In the genomic region with DNA sequence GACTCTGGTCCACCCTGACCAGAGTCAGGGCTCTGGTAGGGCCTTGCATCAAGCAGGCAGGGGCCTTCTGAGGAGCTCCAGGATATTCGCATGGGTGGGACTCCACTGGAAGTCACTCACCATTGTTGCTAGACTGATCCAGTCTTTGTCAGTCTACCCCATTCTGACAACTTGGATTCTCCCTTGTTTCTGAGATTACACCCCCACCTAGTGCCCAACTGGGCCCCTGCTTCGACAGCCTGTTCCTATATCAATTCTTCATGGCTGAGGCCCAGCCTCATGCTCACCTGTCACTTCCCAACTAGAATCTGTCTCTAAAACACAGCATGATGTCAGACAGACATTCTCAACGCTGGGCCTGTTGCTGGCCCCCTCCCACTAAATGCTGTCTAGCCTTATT, we compare ENCODE assay signal across 8 cellular contexts. TPM values are rescaled to one million over a fixed set of nuclear protein-coding genes. Genes with fewer than 3 reads are reported as not detected.
DNase-seq lines count a peak whose midpoint lies in the region; ATAC-seq, FAIRE-seq and TF ChIP-seq lines count a peak whose summit lies in the region.

No MANE protein-coding gene starts in this region.

- H3F3A ChIP-seq in GM23338 (replicated peaks; ENCODE audit: low read depth), result no peaks in the 10 kb centered on the region; the same call in 1 of the 2 replicates

- peaks cover 23% of the 10 kb centered on the region for H3K27me3 Mint-ChIP-seq in GM23338 (ENCODE audit: insufficient read depth, low read depth, poor library complexity)

- H3K36me3 ChIP-seq in GM23338 (ENCODE audit: insufficient read depth) (no peaks in the 10 kb centered on the region), prostate gland (no peaks in the 10 kb centered on the region), transverse colon (no peaks in the 10 kb centered on the region)

- peak; percentile 45 for ATAC-seq in GM23338
- ATAC-seq in SK-N-SH treated with all-trans-retinoic acid at 6 μM for 48 hours, result peak; percentile 59
- ATAC-seq in GM21723 (IDR thresholded peaks at IDR 0.05; ENCODE audit: unreplicated experiment), result no peak

- H3K27ac ChIP-seq in GM23338 (ENCODE audit: low read depth), result no peak overlapping the region
- no peak overlapping the region for H3K27ac ChIP-seq in prostate gland
- H3K27ac ChIP-seq in transverse colon, result no peak overlapping the region

- H3K36me3 Mint-ChIP-seq in GM23338 (ENCODE audit: low read depth), result no peaks in the 10 kb centered on the region

- peaks cover 2% of the 10 kb centered on the region; the same call in 1 of the 2 replicates for H3K4me1 ChIP-seq in GM23338 (ENCODE audit: insufficient read depth)
- H3K4me1 ChIP-seq in prostate gland (replicated peaks), result peaks cover 4% of the 10 kb centered on the region
- peaks cover 6 to 14% (median 10%) of the 10 kb centered on the region in 4 donors for H3K4me1 ChIP-seq in transverse colon

- intact Hi-C loops in prostate gland (cut with DNase I) (no loop called here), transverse colon (cut with DNase I; ENCODE audit: low total_unique reads) (no loop called here)

- peaks cover 5% of the 10 kb centered on the region for H3K4me1 Mint-ChIP-seq in GM23338

- no peak for TF ChIP-seq POLR2A in prostate gland (IDR thresholded peaks at IDR 0.05)
- TF ChIP-seq POLR2A in transverse colon (IDR thresholded peaks at IDR 0.05), result no peak

- H3K27me3 ChIP-seq in GM23338 (ENCODE audit: insufficient read depth) (peaks cover 65% of the 10 kb centered on the region), prostate gland (replicated peaks; ENCODE audit: insufficient read depth) (peaks cover 10% of the 10 kb centered on the region), transverse colon (peaks cover 25% of the 10 kb centered on the region)

- in situ Hi-C loops in transverse colon (cut with MboI; ENCODE audit: low pct_ligation_motif_present in 1 of 4, low pct_unique_long_range_greater_than_20kb in 1 of 4, low sequenced_read_pairs in 3 of 4), result no loop called here

- no peak for FAIRE-seq in D721Med (lab: Jason Lieb, UNC)

- no peak overlapping the region for H3K4me2 ChIP-seq in GM23338

- DNase-seq in D721Med (ENCODE audit: insufficient read length, low spot score) (no peak), GM23338 (ENCODE audit: low spot score) (peak; percentile 71), kidney tubule cell (ENCODE audit: low spot score) (peak; percentile 9), dedifferentiated amniotic fluid mesenchymal stem cell (ENCODE audit: extremely low spot score) (no peak), prostate gland (ENCODE audit: low spot score) (no peak), transverse colon (no peak)

- peaks cover 5% of the 10 kb centered on the region; the same call in 1 of the 2 replicates for H3K9me2 ChIP-seq in GM23338 (ENCODE audit: insufficient read depth)

- H4K20me1 ChIP-seq in GM23338 (replicated peaks; ENCODE audit: insufficient read depth), result no peaks in the 10 kb centered on the region

- no peak for TF ChIP-seq EP300 in transverse colon (IDR thresholded peaks at IDR 0.05; ENCODE audit: low read depth)

- H3K4me3 ChIP-seq in GM23338, result no peak overlapping the region
- H3K4me3 ChIP-seq in prostate gland, result no peak overlapping the region
- H3K4me3 ChIP-seq in transverse colon, result no peak overlapping the region

- H3K79me2 ChIP-seq in GM23338 (replicated peaks; ENCODE audit: insufficient read depth), result no peaks in the 10 kb centered on the region

- no peak overlapping the region for H3K4me3 Mint-ChIP-seq in GM23338

- peak; percentile 39 for TF ChIP-seq CTCF in D721Med (IDR thresholded peaks at IDR 0.05; ENCODE audit: insufficient read depth, missing control alignments)
- TF ChIP-seq CTCF in GM23338 (conservative IDR thresholded peaks at IDR 0.05; ENCODE audit: low read depth in 2 of 2), result peak; percentile 63 to 85
- no peak for TF ChIP-seq CTCF in prostate gland (IDR thresholded peaks at IDR 0.05)
- TF ChIP-seq CTCF in transverse colon (IDR thresholded peaks at IDR 0.05), result no peak

- no peaks in the 10 kb centered on the region for H3K9me3 ChIP-seq in prostate gland
- H3K9me3 ChIP-seq in transverse colon, result no peaks in the 10 kb centered on the region

- WGBS in prostate gland, result 81% methylated on average over 3 of the region's 3 CpGs
- 80 to 89% methylated on average over 1 to 3 of the region's 3 CpGs for WGBS in transverse colon (ENCODE audit: low coverage in 1 of 2), 2 donors

- no peaks in the 10 kb centered on the region; the same call in 2 of the 3 replicates for H3K9me3 Mint-ChIP-seq in GM23338

- no peak overlapping the region for H3K27ac Mint-ChIP-seq in GM23338

- no peak overlapping the region for H2AFZ ChIP-seq in GM23338

TF ChIP-seq in GM23338, 12 proteins besides CTCF, POLR2A, EP300 and RAD21 (continues in another document):
- TF ChIP-seq NANOG (IDR thresholded peaks at IDR 0.05; ENCODE audit: borderline replicate concordance), result no peak
- no peak for TF ChIP-seq REST (IDR thresholded peaks at IDR 0.05; ENCODE audit: unreplicated experiment)
- no peak for TF ChIP-seq EZH2 (IDR thresholded peaks at IDR 0.05; ENCODE audit: low read depth, unreplicated experiment)
- TF ChIP-seq STAT1 (IDR thresholded peaks at IDR 0.05; ENCODE audit: unreplicated experiment), result no peak

TF ChIP-seq in SK-N-SH treated with all-trans-retinoic acid at 6 μM for 48 hours, 23 proteins besides CTCF, POLR2A, EP300 and RAD21:
- TF ChIP-seq PPARA (CRISPR knock-in tag; IDR thresholded peaks at IDR 0.05; ENCODE audit: borderline replicate concordance) (no peak), TOX (CRISPR knock-in tag; IDR thresholded peaks at IDR 0.05; ENCODE audit: borderline replicate concordance) (no peak), ARNTL (CRISPR knock-in tag; IDR thresholded peaks at IDR 0.05; ENCODE audit: borderline replicate concordance, low read depth) (no peak), CSDC2 (CRISPR knock-in tag; IDR thresholded peaks at IDR 0.05) (no peak), GLIS3 (CRISPR knock-in tag; IDR thresholded peaks at IDR 0.05) (no peak), ISL1 (CRISPR knock-in tag; IDR thresholded peaks at IDR 0.05) (no peak), POU6F1 (CRISPR knock-in tag; IDR thresholded peaks at IDR 0.05; ENCODE audit: borderline replicate concordance, low read depth) (no peak), SNAI2 (CRISPR knock-in tag; IDR thresholded peaks at IDR 0.05) (no peak), BACH2 (CRISPR knock-in tag; IDR thresholded peaks at IDR 0.05; ENCODE audit: borderline replicate concordance) (no peak), ZFP3 (CRISPR knock-in tag; IDR thresholded peaks at IDR 0.05) (no peak), ZFP30 (CRISPR knock-in tag; IDR thresholded peaks at IDR 0.05) (no peak), ZC3H10 (CRISPR knock-in tag; IDR thresholded peaks at IDR 0.05) (no peak), ESRRG (CRISPR knock-in tag; IDR thresholded peaks at IDR 0.05) (no peak), ZNF565 (CRISPR knock-in tag; conservative IDR thresholded peaks at IDR 0.05; ENCODE audit: low read depth) (no peak)
- TF ChIP-seq, protein P1, sequence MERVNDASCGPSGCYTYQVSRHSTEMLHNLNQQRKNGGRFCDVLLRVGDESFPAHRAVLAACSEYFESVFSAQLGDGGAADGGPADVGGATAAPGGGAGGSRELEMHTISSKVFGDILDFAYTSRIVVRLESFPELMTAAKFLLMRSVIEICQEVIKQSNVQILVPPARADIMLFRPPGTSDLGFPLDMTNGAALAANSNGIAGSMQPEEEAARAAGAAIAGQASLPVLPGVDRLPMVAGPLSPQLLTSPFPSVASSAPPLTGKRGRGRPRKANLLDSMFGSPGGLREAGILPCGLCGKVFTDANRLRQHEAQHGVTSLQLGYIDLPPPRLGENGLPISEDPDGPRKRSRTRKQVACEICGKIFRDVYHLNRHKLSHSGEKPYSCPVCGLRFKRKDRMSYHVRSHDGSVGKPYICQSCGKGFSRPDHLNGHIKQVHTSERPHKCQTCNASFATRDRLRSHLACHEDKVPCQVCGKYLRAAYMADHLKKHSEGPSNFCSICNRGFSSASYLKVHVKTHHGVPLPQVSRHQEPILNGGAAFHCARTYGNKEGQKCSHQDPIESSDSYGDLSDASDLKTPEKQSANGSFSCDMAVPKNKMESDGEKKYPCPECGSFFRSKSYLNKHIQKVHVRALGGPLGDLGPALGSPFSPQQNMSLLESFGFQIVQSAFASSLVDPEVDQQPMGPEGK (CRISPR knock-in tag; IDR thresholded peaks at IDR 0.05; ENCODE audit: borderline replicate concordance), result no peak
- TF ChIP-seq, protein P2, sequence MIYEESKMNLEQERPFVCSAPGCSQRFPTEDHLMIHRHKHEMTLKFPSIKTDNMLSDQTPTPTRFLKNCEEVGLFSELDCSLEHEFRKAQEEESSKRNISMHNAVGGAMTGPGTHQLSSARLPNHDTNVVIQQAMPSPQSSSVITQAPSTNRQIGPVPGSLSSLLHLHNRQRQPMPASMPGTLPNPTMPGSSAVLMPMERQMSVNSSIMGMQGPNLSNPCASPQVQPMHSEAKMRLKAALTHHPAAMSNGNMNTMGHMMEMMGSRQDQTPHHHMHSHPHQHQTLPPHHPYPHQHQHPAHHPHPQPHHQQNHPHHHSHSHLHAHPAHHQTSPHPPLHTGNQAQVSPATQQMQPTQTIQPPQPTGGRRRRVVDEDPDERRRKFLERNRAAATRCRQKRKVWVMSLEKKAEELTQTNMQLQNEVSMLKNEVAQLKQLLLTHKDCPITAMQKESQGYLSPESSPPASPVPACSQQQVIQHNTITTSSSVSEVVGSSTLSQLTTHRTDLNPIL (CRISPR knock-in tag; IDR thresholded peaks at IDR 0.05; ENCODE audit: low read depth), result no peak

RNA-seq across cellular contexts. Expression of gene SLC35D3, which starts 5.2 kb away (rescaled TPM):
- 0.59 and 1.5 TPM in 2 replicates for total RNA-seq in GM23338 (2014; rRNA removed; shearing (Covaris generic))
- 1.0 and 1.6 TPM in 2 replicates for polyA plus RNA-seq in GM23338 (2016; fragmentation: Nextera tagmentation; extraction: Ambion mirVana)
- total RNA-seq in prostate gland, result under 1 TPM in 1 of 2 donors, not detected in 1; 0.23 TPM
- total RNA-seq in transverse colon, result not detected

Comparison
In these comparisons a context has a peak if more than half of its experiments do, and no peak if none do; other contexts are left out.
1. DNase-seq: peak in GM23338 (single experiment) and kidney tubule cell (single experiment); none in D721Med (single experiment), dedifferentiated amniotic fluid mesenchymal stem cell (single experiment), prostate gland (single experiment) and transverse colon (single experiment).
2. CTCF ChIP-seq: peak in D721Med (single experiment) and GM23338 (2 of 2); none in prostate gland (0 of 4) and transverse colon (0 of 5).